In genomic region chr16:19883296-19883951, GRCh38 we compare ENCODE assay signal across 2 cellular contexts.
TF ChIP-seq lines count a peak whose summit lies in the region.

No MANE protein-coding gene starts in this region.

TF ChIP-seq in A549, 52 proteins besides CTCF, POLR2A, EP300 and RAD21 (continued from another document):
- TF ChIP-seq CHD2 (IDR thresholded peaks at IDR 0.05; ENCODE audit: low read length, partially characterized antibody) (no peak), PBX3 (IDR thresholded peaks at IDR 0.05) (no peak)

TF ChIP-seq in HepG2, 621 proteins besides CTCF, POLR2A, EP300 and RAD21 (continued from another document and continues in another):
- TF ChIP-seq TFDP1 (CRISPR knock-in tag; IDR thresholded peaks at IDR 0.05; ENCODE audit: borderline replicate concordance) (0 out of 2 replicates have a peak, but pooled peaks have one; percentile 5), ZNF687 (CRISPR knock-in tag; IDR thresholded peaks at IDR 0.05) (peak; percentile 45; the same call in 1 of the 2 replicates), ZNF225 (CRISPR knock-in tag; IDR thresholded peaks at IDR 0.05) (peak; percentile 66; the same call in 1 of the 2 replicates), GTF2F1 (IDR thresholded peaks at IDR 0.05; ENCODE audit: low read length) (no peak), NFE2L1 (CRISPR knock-in tag; IDR thresholded peaks at IDR 0.05; ENCODE audit: borderline replicate concordance) (0 out of 2 replicates have a peak, but pooled peaks have one; percentile 31), MTF2 (CRISPR knock-in tag; IDR thresholded peaks at IDR 0.05; ENCODE audit: borderline replicate concordance) (peak; percentile 71; the same call in 1 of the 2 replicates), KDM2A (CRISPR knock-in tag; IDR thresholded peaks at IDR 0.05; ENCODE audit: borderline replicate concordance, low read depth) (peak; percentile 25; the same call in 1 of the 2 replicates), HIC2 (CRISPR knock-in tag; IDR thresholded peaks at IDR 0.05; ENCODE audit: low read depth) (no peak), MTA1 (CRISPR knock-in tag; IDR thresholded peaks at IDR 0.05; ENCODE audit: borderline replicate concordance) (0 out of 2 replicates have a peak, but pooled peaks have one; percentile 37), PATZ1 (CRISPR knock-in tag; IDR thresholded peaks at IDR 0.05) (peak; percentile 38; the same call in 1 of the 2 replicates), ZNF143 (CRISPR knock-in tag; IDR thresholded peaks at IDR 0.05) (no peak), HDAC1 (CRISPR knock-in tag; IDR thresholded peaks at IDR 0.05) (peak; percentile 51), EZH2 (conservative IDR thresholded peaks at IDR 0.05; ENCODE audit: low read depth, low read length) (peak; percentile 47; the same call in 1 of the 2 replicates), AHR (CRISPR knock-in tag; IDR thresholded peaks at IDR 0.05) (0 out of 2 replicates have a peak, but pooled peaks have one; percentile 43), ZFY (CRISPR knock-in tag; IDR thresholded peaks at IDR 0.05) (0 out of 2 replicates have a peak, but pooled peaks have one; percentile 13), ZNF607 (CRISPR knock-in tag; IDR thresholded peaks at IDR 0.05; ENCODE audit: borderline replicate concordance) (no peak), RFX5 (IDR thresholded peaks at IDR 0.05; ENCODE audit: low read depth, low read length) (no peak), ZNF569 (CRISPR knock-in tag; IDR thresholded peaks at IDR 0.05; ENCODE audit: borderline replicate concordance) (no peak), SNAPC2 (CRISPR knock-in tag; IDR thresholded peaks at IDR 0.05) (no peak), ZFP91 (CRISPR knock-in tag; IDR thresholded peaks at IDR 0.05; ENCODE audit: borderline replicate concordance) (peak; percentile 38; the same call in 1 of the 2 replicates), DPF2 (CRISPR knock-in tag; IDR thresholded peaks at IDR 0.05; ENCODE audit: borderline replicate concordance, low read depth) (no peak), HMG20A (CRISPR knock-in tag; IDR thresholded peaks at IDR 0.05; ENCODE audit: borderline replicate concordance) (no peak), HIVEP1 (CRISPR knock-in tag; IDR thresholded peaks at IDR 0.05) (0 out of 2 replicates have a peak, but pooled peaks have one; percentile 15), ZNF263 (CRISPR knock-in tag; IDR thresholded peaks at IDR 0.05) (peak; percentile 83), ZNF354B (CRISPR knock-in tag; IDR thresholded peaks at IDR 0.05) (no peak), ZNF639 (CRISPR knock-in tag; conservative IDR thresholded peaks at IDR 0.05) (no peak), ZNF83 (CRISPR knock-in tag; IDR thresholded peaks at IDR 0.05; ENCODE audit: borderline replicate concordance) (no peak), BRF2 (CRISPR knock-in tag; IDR thresholded peaks at IDR 0.05) (no peak), IRX3 (CRISPR knock-in tag; IDR thresholded peaks at IDR 0.05; ENCODE audit: borderline replicate concordance, low read depth) (no peak), ZBTB7B (CRISPR knock-in tag; IDR thresholded peaks at IDR 0.05) (0 out of 2 replicates have a peak, but pooled peaks have one; percentile 2), NR1H2 (CRISPR knock-in tag; IDR thresholded peaks at IDR 0.05; ENCODE audit: borderline replicate concordance, low read depth) (no peak), RFXANK (CRISPR knock-in tag; IDR thresholded peaks at IDR 0.05) (no peak), ZNF710 (CRISPR knock-in tag; IDR thresholded peaks at IDR 0.05; ENCODE audit: borderline replicate concordance) (0 out of 2 replicates have a peak, but pooled peaks have one; percentile 12), ZNF343 (CRISPR knock-in tag; IDR thresholded peaks at IDR 0.05) (no peak), ZNF576 (CRISPR knock-in tag; IDR thresholded peaks at IDR 0.05) (no peak), ELF3 (CRISPR knock-in tag; IDR thresholded peaks at IDR 0.05) (no peak), MED8 (CRISPR knock-in tag; IDR thresholded peaks at IDR 0.05; ENCODE audit: insufficient replicate concordance) (no peak), ZNF605 (CRISPR knock-in tag; IDR thresholded peaks at IDR 0.05) (0 out of 2 replicates have a peak, but pooled peaks have one; percentile 34), ZNF280B (CRISPR knock-in tag; IDR thresholded peaks at IDR 0.05; ENCODE audit: borderline replicate concordance) (0 out of 2 replicates have a peak, but pooled peaks have one; percentile 23), LBX2 (CRISPR knock-in tag; IDR thresholded peaks at IDR 0.05; ENCODE audit: borderline replicate concordance) (no peak), ZNF670 (CRISPR knock-in tag; IDR thresholded peaks at IDR 0.05; ENCODE audit: borderline replicate concordance) (no peak)
